18 cellular contexts compared by ENCODE assay signal in genomic region chr5:175418252-175418651, GRCh38. TPM values are rescaled to one million over a fixed set of nuclear protein-coding genes. Genes with fewer than 3 reads are reported as not detected.
A peak's percentile ranks its signal among the peaks of the same experiment; 100 is the strongest.
DNase-seq lines count a peak whose midpoint lies in the region; ATAC-seq and TF ChIP-seq lines count a peak whose summit lies in the region.
"Had no signal": no experiment of that assay in that cellular context is flagged by ENCODE, and none has a peak within 500 bp of the region (broad histone marks: within the 10 kb centered on the region; RNA-seq: fewer than 3 reads in every experiment).

No MANE protein-coding gene starts in this region.

- POLR2A ChIA-PET in HCT116 (lab: Charles Lee) = no interaction called here

- H3K27ac ChIP-seq in HCT116 (ENCODE audit: low read depth, low read length) = no peak overlapping the region
- H3K27ac ChIP-seq in spleen = no peak overlapping the region
- H3K27ac ChIP-seq: BLaER1 had no signal

- no peak overlapping the region for H3K9ac ChIP-seq in HCT116 (ENCODE audit: low read length)
- H3K9ac ChIP-seq: BLaER1 had no signal

- intact Hi-C loops in HCT116 (cut with micrococcal nuclease) = no loop called here
- intact Hi-C loops in spleen (cut with DNase I; ENCODE audit: low total_unique reads) = no loop called here

- CTCF ChIA-PET in HCT116 (lab: Charles Lee) = no interaction called here

- BruUV-seq in HCT116 (replicated peaks; lab: Mats Ljungman, UMichigan) = no TSS peak

- H3K36me3 ChIP-seq in HCT116 (ENCODE audit: control insufficient read depth in 1 of 2, insufficient read depth in 2 of 2, low read length in 2 of 2) (no peaks in the 10 kb centered on the region), spleen (no peaks in the 10 kb centered on the region)
- H3K36me3 ChIP-seq: BLaER1 had no signal

- H3K27me3 ChIP-seq in HCT116 (ENCODE audit: insufficient read depth, low read length) (no peaks in the 10 kb centered on the region), spleen (replicated peaks in 1 of 7) (peaks cover 0 to 26% (median 0%) of the 10 kb centered on the region in 7 donors)
- H3K27me3 ChIP-seq: BLaER1 had no signal

- H3K4me3 ChIP-seq in HCT116 (replicated peaks in 1 of 2; ENCODE audit: low read depth in 1 of 2, low read length in 2 of 2) (no peak overlapping the region), spleen (no peak overlapping the region)
- H3K4me3 ChIP-seq: BLaER1 had no signal

- H3K4me2 ChIP-seq in HCT116 (ENCODE audit: low read length) = no peak overlapping the region
- H3K4me2 ChIP-seq: BLaER1 had no signal

- TF ChIP-seq CTCF in HCT116 (IDR thresholded peaks at IDR 0.05 in 2 of 3, conservative IDR thresholded peaks at IDR 0.05 in 1 of 3; ENCODE audit: borderline replicate concordance in 1 of 3, insufficient read depth in 1 of 3, low read depth in 2 of 3, low read length in 2 of 3) = no peak
- no peak for TF ChIP-seq CTCF in spleen (IDR thresholded peaks at IDR 0.05 in 8 of 11, conservative IDR thresholded peaks at IDR 0.05 in 3 of 11)

- H3K9me2 ChIP-seq in HCT116 (ENCODE audit: insufficient read depth) = no peaks in the 10 kb centered on the region

- peak; percentile 44 for ATAC-seq in HCT116
- peak; percentile 85 for ATAC-seq in esophagus mucosa
- ATAC-seq: HepG2 had no signal

- H3K9me3 ChIP-seq in HCT116 (ENCODE audit: control insufficient read depth in 1 of 2, insufficient read depth in 1 of 2, low read depth in 1 of 2, low read length in 2 of 2) (peaks cover 0 to 4% of the 10 kb centered on the region in 2 experiments; a peak in 1 of 4 replicates), spleen (peaks cover 0 to 8% (median 2%) of the 10 kb centered on the region in 8 donors)
- H3K9me3 ChIP-seq: BLaER1 had no signal

- H4K20me1 ChIP-seq in HCT116 (ENCODE audit: insufficient read depth) = no peaks in the 10 kb centered on the region
- H4K20me1 ChIP-seq: BLaER1 had no signal

- RAD21 ChIA-PET in HCT116 (lab: Charles Lee; ENCODE audit: low non-redundant PET in 1 of 2, low total read pairs in 2 of 2, uncharacterized antibody in 2 of 2, unreplicated experiment in 2 of 2) = no interaction called here

- DNase-seq in COLO668 (lab: John Stamatoyannopoulos, UW; ENCODE audit: unreplicated experiment) (peak; percentile 47), HCT116 (ENCODE audit: low read depth, low spot score) (peak; percentile 24), NCI-H774 (lab: John Stamatoyannopoulos, UW) (peak; percentile 15), spleen (no peak), C1 segment of cervical spinal cord (lab: John Stamatoyannopoulos, UW) (no peak), erythroblast (lab: John Stamatoyannopoulos, UW) (no peak), RKO (ENCODE audit: low spot score) (no peak)
- DNase-seq: CD8-positive, alpha-beta memory T cell; H9; KG1; NCI-H1436; NCI-H2107; NCI-H345 had no signal

- peaks cover 0 to 11% of the 10 kb centered on the region in 2 experiments; a peak in 1 of 4 replicates for H3K4me1 ChIP-seq in HCT116 (ENCODE audit: control insufficient read depth in 1 of 2, insufficient read depth in 2 of 2, low read length in 2 of 2)
- no peaks in the 10 kb centered on the region for H3K4me1 ChIP-seq in spleen
- H3K4me1 ChIP-seq: BLaER1 had no signal

- H3K79me2 ChIP-seq in HCT116 (ENCODE audit: insufficient read depth, low read length) = no peaks in the 10 kb centered on the region

- no peak overlapping the region for H2AFZ ChIP-seq in HCT116 (ENCODE audit: low read depth, low read length, poor library complexity, severe bottlenecking)

- TF ChIP-seq RAD21 in HCT116 (IDR thresholded peaks at IDR 0.05; ENCODE audit: low read depth) = no peak

- 89 to 95% (median 93%) methylated on average over 1 of the region's 1 CpG for WGBS in spleen, 5 donors

- TF ChIP-seq POLR2A in HCT116 (IDR thresholded peaks at IDR 0.05; ENCODE audit: borderline replicate concordance, extremely low read depth, insufficient read depth, insufficient read length) (no peak), spleen (IDR thresholded peaks at IDR 0.05) (no peak), erythroblast (IDR thresholded peaks at IDR 0.05; ENCODE audit: low read length) (no peak)

TF ChIP-seq in HCT116, 20 proteins besides CTCF, POLR2A, EP300 and RAD21:
- TF ChIP-seq ATF3 (IDR thresholded peaks at IDR 0.05) = no peak
- 0 out of 2 replicates have a peak, but pooled peaks have one; percentile 10 for TF ChIP-seq SP1 (IDR thresholded peaks at IDR 0.05; ENCODE audit: low read depth)

RNA-seq across cellular contexts. Expression of gene DRD1, which starts 25.7 kb away (rescaled TPM):
- 0.54 TPM for total RNA-seq in HCT116 (2021; ENCODE audit: unreplicated experiment)
- polyA plus RNA-seq in HCT116 (2012) = 0.32 and 0.59 TPM in 2 replicates
- total RNA-seq in esophagus mucosa = not detected
- total RNA-seq in spleen = under 1 TPM in 4 of 7 donors, not detected in 3; 0.11 to 0.83 (median 0.14) TPM
- polyA plus RNA-seq in spleen = under 1 TPM; 0.03 to 0.07 (median 0.05) TPM
- total RNA-seq: CD8-positive, alpha-beta memory T cell; G401; H9; HepG2; SK-MEL-5 had no signal
- polyA plus RNA-seq: CD8-positive, alpha-beta memory T cell; HepG2 had no signal

Comparison
In these comparisons a context has a peak if more than half of its experiments do, and no peak if none do; other contexts are left out.
1. DNase-seq: peak in COLO668 (single experiment), HCT116 (single experiment) and NCI-H774 (single experiment); none in spleen (single experiment), C1 segment of cervical spinal cord (0 of 14), erythroblast (0 of 2) and RKO (single experiment).